ENCODE assay signal across 16 cellular contexts in genomic region chr13:100197116-100197515, GRCh38.
DNase-seq lines count a peak whose midpoint lies in the region; ATAC-seq, FAIRE-seq and TF ChIP-seq lines count a peak whose summit lies in the region.
"Had no signal": no experiment of that assay in that cellular context is flagged by ENCODE, and none has a peak within 500 bp of the region (broad histone marks: within the 10 kb centered on the region; RNA-seq: fewer than 3 reads in every experiment).

No MANE protein-coding gene starts in this region.

- H3K4me3 ChIP-seq in HUES64 (ENCODE audit: low read length) (no peak overlapping the region), HepG2 (replicated peaks in 1 of 3; ENCODE audit: insufficient read depth in 1 of 3, low read depth in 2 of 3, low read length in 3 of 3) (no peak overlapping the region), stomach (no peak overlapping the region)
- H3K4me3 ChIP-seq: BLaER1 treated with 17β-estradiol and CSF1 and Interleukin-3, amounts not matched to agents 10 nM and 100 nM; GM23248 had no signal

- intact Hi-C loops in HepG2 (cut with micrococcal nuclease; ENCODE audit: unreplicated experiment): no loop called here
- intact Hi-C loops in stomach (cut with DNase I; ENCODE audit: low total_unique reads): no loop called here
- intact Hi-C loops in posterior vena cava (cut with DNase I): no loop called here

- TF ChIP-seq EP300 in HepG2 (IDR thresholded peaks at IDR 0.05; ENCODE audit: low read depth in 2 of 2, low read length in 2 of 2): no peak
- TF ChIP-seq EP300 in HepG2 (CRISPR knock-in tag; IDR thresholded peaks at IDR 0.05; ENCODE audit: borderline replicate concordance): no peak
- TF ChIP-seq EP300 in stomach (IDR thresholded peaks at IDR 0.05): no peak

- ATAC-seq in HepG2: no peak
- no peak for ATAC-seq in GM19452 (IDR thresholded peaks at IDR 0.05; ENCODE audit: unreplicated experiment)

- in situ Hi-C loops in HepG2 (cut with HindIII; ENCODE audit: extremely low pct_ligation_motif_present, low pct_unique_long_range_greater_than_20kb): no loop called here

- no TSS peak for BruUV-seq in HepG2 (replicated peaks; lab: Mats Ljungman, UMichigan)

- H3K36me3 ChIP-seq in HUES64 (ENCODE audit: insufficient read depth, low read length) (no peaks in the 10 kb centered on the region), HepG2 (replicated peaks in 1 of 2; ENCODE audit: control insufficient read depth in 1 of 2, insufficient read depth in 2 of 2, low read length in 2 of 2) (no peaks in the 10 kb centered on the region), stomach (peaks cover 0 to 7% (median 0%) of the 10 kb centered on the region in 4 donors)
- H3K36me3 ChIP-seq: BLaER1 treated with 17β-estradiol and CSF1 and Interleukin-3, amounts not matched to agents 10 nM and 100 nM had no signal

- no peak for TF ChIP-seq POLR2A in HepG2 (IDR thresholded peaks at IDR 0.05; ENCODE audit: insufficient read depth in 1 of 2, low read depth in 2 of 2, low read length in 2 of 2)
- no peak for TF ChIP-seq POLR2A in stomach (IDR thresholded peaks at IDR 0.05)

- no peak for FAIRE-seq in HepG2 (lab: Jason Lieb, UNC)

- 92% methylated on average over 1 of the region's 1 CpG for WGBS in HUES64
- 100% methylated on average over 1 of the region's 1 CpG for WGBS in HepG2 (ENCODE audit: low lambda C conversion rate)
- 94 to 100% (median 98%) methylated on average over 1 of the region's 1 CpG for WGBS in stomach, 5 donors

- no peaks in the 10 kb centered on the region for H4K20me1 ChIP-seq in HepG2 (ENCODE audit: insufficient read depth, low read length)
- H4K20me1 ChIP-seq: BLaER1 treated with 17β-estradiol and CSF1 and Interleukin-3, amounts not matched to agents 10 nM and 100 nM had no signal

- H3K79me2 ChIP-seq in HepG2 (ENCODE audit: insufficient read depth, low read length): no peaks in the 10 kb centered on the region

- POLR2A ChIA-PET in HepG2 (lab: Yijun Ruan, JAX): no interaction called here

- TF ChIP-seq CTCF in 22Rv1 (IDR thresholded peaks at IDR 0.05): no peak
- no peak for TF ChIP-seq CTCF in HepG2 (CRISPR knock-in tag; IDR thresholded peaks at IDR 0.05)
- no peak for TF ChIP-seq CTCF in stomach (IDR thresholded peaks at IDR 0.05)

- DNase-seq in HepG2 (ENCODE audit: low spot score) (no peak), stomach (no peak), posterior vena cava (ENCODE audit: low spot score) (no peak), epidermal melanocyte (ENCODE audit: insufficient read length, low spot score) (no peak)
- DNase-seq: ACHN; Calu3; CD4-positive, alpha-beta T cell; DMS 273 treated with DMSO at 0.1 percent for 48 hours; GM23248; H7; IMR-90; KBM-7 had no signal

- H3K27me3 ChIP-seq in HUES64 (ENCODE audit: insufficient read depth, low read length) (no peaks in the 10 kb centered on the region), HepG2 (ENCODE audit: control insufficient read depth in 1 of 2, insufficient read depth in 2 of 2, low read length in 2 of 2) (no peaks in the 10 kb centered on the region), stomach (no peaks in the 10 kb centered on the region)
- H3K27me3 ChIP-seq: BLaER1 treated with 17β-estradiol and CSF1 and Interleukin-3, amounts not matched to agents 10 nM and 100 nM had no signal

- CTCF ChIA-PET in HepG2 (lab: Yijun Ruan, JAX; ENCODE audit: low intra/inter-chr PET ratio, low total read pairs): no interaction called here

- no peak for TF ChIP-seq RAD21 in HepG2 (CRISPR knock-in tag; IDR thresholded peaks at IDR 0.05)

- no peaks in the 10 kb centered on the region for H3K9me3 ChIP-seq in HUES64 (ENCODE audit: insufficient read depth, low read depth, low read length)
- no peaks in the 10 kb centered on the region; the same call in 1 of the 2 replicates for H3K9me3 ChIP-seq in HepG2 (ENCODE audit: low read length)
- no peaks in the 10 kb centered on the region for H3K9me3 ChIP-seq in stomach

- peak overlapping the region; percentile 54 for H3K27ac ChIP-seq in 22Rv1
- H3K27ac ChIP-seq in HUES64 (ENCODE audit: low read depth, low read length): peak overlapping the region; percentile 87; the same call in 1 of the 2 replicates
- H3K27ac ChIP-seq in HepG2 (ENCODE audit: extremely low read length, insufficient read depth, low read length): no peak overlapping the region
- H3K27ac ChIP-seq in stomach: peak overlapping the region; percentile 35 to 77 (median 49)
- H3K27ac ChIP-seq: BLaER1 treated with 17β-estradiol and CSF1 and Interleukin-3, amounts not matched to agents 10 nM and 100 nM; GM23248 had no signal

- no peak overlapping the region for H3K9ac ChIP-seq in HUES64 (ENCODE audit: low read depth, low read length)
- no peak overlapping the region for H3K9ac ChIP-seq in HepG2 (ENCODE audit: insufficient read depth, low read depth, low read length)
- H3K9ac ChIP-seq: BLaER1 treated with 17β-estradiol and CSF1 and Interleukin-3, amounts not matched to agents 10 nM and 100 nM; GM23248 had no signal

- H3K4me1 ChIP-seq in HUES64 (ENCODE audit: insufficient read depth, low read length): peaks cover 34% of the 10 kb centered on the region
- peaks cover 18% of the 10 kb centered on the region for H3K4me1 ChIP-seq in HepG2 (ENCODE audit: insufficient read depth, low read length)
- H3K4me1 ChIP-seq in stomach: peaks cover 0 to 49% (median 18%) of the 10 kb centered on the region in 4 donors
- H3K4me1 ChIP-seq: BLaER1 treated with 17β-estradiol and CSF1 and Interleukin-3, amounts not matched to agents 10 nM and 100 nM had no signal

- no peak overlapping the region for H3K4me2 ChIP-seq in HepG2 (ENCODE audit: low read depth, low read length)
- H3K4me2 ChIP-seq: BLaER1 treated with 17β-estradiol and CSF1 and Interleukin-3, amounts not matched to agents 10 nM and 100 nM had no signal

- H2AFZ ChIP-seq in HepG2 (ENCODE audit: low read length): no peak overlapping the region
- H2AFZ ChIP-seq: GM23248 had no signal

TF ChIP-seq in HepG2, 621 proteins besides CTCF, POLR2A, EP300 and RAD21:
- TF ChIP-seq ISL2 (CRISPR knock-in tag; IDR thresholded peaks at IDR 0.05) (no peak), ZNF770 (CRISPR knock-in tag; IDR thresholded peaks at IDR 0.05) (peak; percentile 94), ATF4 (CRISPR knock-in tag; IDR thresholded peaks at IDR 0.05) (no peak)
TF ChIP-seq in HepG2: peak in this region for 1.
